Comparison of ENCODE assay signal across 8 cellular contexts in the genomic region with DNA sequence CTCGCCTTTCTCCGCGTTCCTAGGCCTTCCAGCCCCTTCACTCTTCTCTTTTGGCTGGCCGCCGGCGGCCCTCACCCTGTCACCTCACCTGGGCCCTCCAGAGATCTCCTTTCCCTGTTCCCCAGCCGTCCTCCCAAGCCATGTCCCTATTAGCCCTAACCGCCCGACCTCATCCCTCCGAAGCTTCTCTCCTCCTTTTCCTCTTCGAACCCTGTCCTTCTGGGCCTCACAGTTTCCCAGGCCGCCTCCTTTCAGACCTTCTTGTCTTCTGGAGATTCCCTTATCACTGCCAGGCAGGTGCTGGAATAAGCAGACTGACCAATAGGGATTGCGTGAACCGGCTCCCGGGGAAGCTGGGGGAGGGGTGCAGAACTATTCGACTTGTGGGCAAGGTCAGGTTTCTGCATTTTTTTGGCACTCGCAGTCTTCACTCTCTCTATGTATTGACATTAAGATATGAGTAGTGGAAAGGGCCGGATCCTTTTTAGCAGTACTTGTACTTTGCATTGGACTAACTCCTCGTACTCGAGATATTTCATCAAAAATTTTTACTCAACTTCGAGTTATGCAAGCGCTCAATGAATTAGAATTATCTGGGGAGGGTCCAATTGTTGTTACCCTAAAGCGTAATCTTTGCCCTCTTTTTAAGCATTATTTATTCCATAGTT. TPM values are rescaled to one million over a fixed set of nuclear protein-coding genes. Genes with fewer than 3 reads are reported as not detected.
DNase-seq lines count a peak whose midpoint lies in the region; TF ChIP-seq lines count a peak whose summit lies in the region.

No MANE protein-coding gene starts in this region.

- peaks cover 34% of the 10 kb centered on the region for H3K4me1 Mint-ChIP-seq in stimulated activated naive CD8-positive, alpha-beta T cell treated with anti-CD3 and anti-CD28 coated beads, Interleukin-15, Interleukin-2, amounts not matched to agents 100 ng/mL and 50 ng/mL, for 24 hours (ENCODE audit: low read depth)

- 1% methylated on average over 23 of the region's 23 CpGs for WGBS in liver

- H3K27me3 Mint-ChIP-seq in stimulated activated naive CD8-positive, alpha-beta T cell treated with anti-CD3 and anti-CD28 coated beads, Interleukin-15, Interleukin-2, amounts not matched to agents 100 ng/mL and 50 ng/mL, for 24 hours, result no peaks in the 10 kb centered on the region

- no peak for TF ChIP-seq CTCF in liver (IDR thresholded peaks at IDR 0.05; ENCODE audit: low read depth, low read length, missing input control)

- H3K9me3 ChIP-seq in Karpas-422 (ENCODE audit: low read length), result no peaks in the 10 kb centered on the region
- H3K9me3 ChIP-seq in liver (ENCODE audit: control insufficient read depth in 4 of 4, low read length in 3 of 4), result no peaks in the 10 kb centered on the region

- peak overlapping the region; percentile 90 for H3K27ac Mint-ChIP-seq in stimulated activated naive CD8-positive, alpha-beta T cell treated with anti-CD3 and anti-CD28 coated beads, Interleukin-15, Interleukin-2, amounts not matched to agents 100 ng/mL and 50 ng/mL, for 24 hours

- H3K4me3 ChIP-seq in Karpas-422 (ENCODE audit: low read length) (peak overlapping the region; percentile 100), liver (ENCODE audit: low read depth in 1 of 3, low read length in 3 of 3) (peak overlapping the region; percentile 66 to 95 (median 82))

- H3K27ac ChIP-seq in Karpas-422 (ENCODE audit: low read length) (peak overlapping the region; percentile 76), liver (ENCODE audit: low read depth in 1 of 2, low read length in 2 of 2) (peak overlapping the region; percentile 75 to 93)

- peak overlapping the region; percentile 84 for H3K4me2 ChIP-seq in Karpas-422 (ENCODE audit: low read depth, low read length, poor library complexity, severe bottlenecking)

- peak overlapping the region; percentile 69; the same call in 1 of the 2 replicates for H2AFZ ChIP-seq in Karpas-422 (ENCODE audit: low read length)

- H3K4me1 ChIP-seq in Karpas-422 (ENCODE audit: low read length) (peaks cover 16% of the 10 kb centered on the region), liver (ENCODE audit: control insufficient read depth in 4 of 4, insufficient read depth in 4 of 4, low read length in 3 of 4) (peaks cover 6 to 34% (median 23%) of the 10 kb centered on the region in 4 donors)

- H3K9ac ChIP-seq in Karpas-422 (ENCODE audit: low read length) (peak overlapping the region; percentile 98), liver (ENCODE audit: low read depth in 1 of 2, low read length in 2 of 2) (peak overlapping the region; percentile 84 to 87)

- TF ChIP-seq RAD21 in liver (IDR thresholded peaks at IDR 0.05), result no peak

- H3K9me2 ChIP-seq in Karpas-422 (replicated peaks; ENCODE audit: insufficient read depth, low read length), result no peaks in the 10 kb centered on the region

- peaks cover 4% of the 10 kb centered on the region for H3K36me3 Mint-ChIP-seq in stimulated activated naive CD8-positive, alpha-beta T cell treated with anti-CD3 and anti-CD28 coated beads, Interleukin-15, Interleukin-2, amounts not matched to agents 100 ng/mL and 50 ng/mL, for 24 hours (ENCODE audit: low read depth)

- DNase-seq in NCI-H345 (lab: John Stamatoyannopoulos, UW) (peak; percentile 30), NCI-H345 treated with DMSO at 0.1 percent for 48 hours (lab: John Stamatoyannopoulos, UW; ENCODE audit: unreplicated experiment) (no peak), Karpas-422 (peak; percentile 77), T1000 (lab: John Stamatoyannopoulos, UW) (peak; percentile 26), dermis blood vessel endothelial cell (peak; percentile 52), NCI-H446 treated with DMSO at 0.1 percent for 48 hours (lab: John Stamatoyannopoulos, UW) (no peak)

- H3K36me3 ChIP-seq in Karpas-422 (ENCODE audit: insufficient read depth, low read length), result peaks cover 4% of the 10 kb centered on the region
- no peaks in the 10 kb centered on the region for H3K36me3 ChIP-seq in liver (ENCODE audit: control insufficient read depth in 4 of 4, insufficient read depth in 3 of 4, low read depth in 1 of 4, low read length in 3 of 4)

- H3K79me2 ChIP-seq in Karpas-422 (ENCODE audit: low read length), result peaks cover 49% of the 10 kb centered on the region

- H3K27me3 ChIP-seq in Karpas-422 (ENCODE audit: low read length) (no peaks in the 10 kb centered on the region), liver (ENCODE audit: control insufficient read depth in 4 of 4, insufficient read depth in 4 of 4, low read length in 3 of 4) (no peaks in the 10 kb centered on the region)

- H4K20me1 ChIP-seq in Karpas-422 (ENCODE audit: insufficient read depth, low read depth, low read length), result no peaks in the 10 kb centered on the region

- H3K9me3 Mint-ChIP-seq in stimulated activated naive CD8-positive, alpha-beta T cell treated with anti-CD3 and anti-CD28 coated beads, Interleukin-15, Interleukin-2, amounts not matched to agents 100 ng/mL and 50 ng/mL, for 24 hours, result no peaks in the 10 kb centered on the region

- peak overlapping the region; percentile 97 for H3K4me3 Mint-ChIP-seq in stimulated activated naive CD8-positive, alpha-beta T cell treated with anti-CD3 and anti-CD28 coated beads, Interleukin-15, Interleukin-2, amounts not matched to agents 100 ng/mL and 50 ng/mL, for 24 hours

TF ChIP-seq in liver, 16 proteins besides CTCF, POLR2A, EP300 and RAD21:
- TF ChIP-seq RXRA (IDR thresholded peaks at IDR 0.05) (peak in 1 of 2 donors; percentile 23), HNF4A (conservative IDR thresholded peaks at IDR 0.05) (peak; percentile 41 to 60)
- TF ChIP-seq, protein P1, sequence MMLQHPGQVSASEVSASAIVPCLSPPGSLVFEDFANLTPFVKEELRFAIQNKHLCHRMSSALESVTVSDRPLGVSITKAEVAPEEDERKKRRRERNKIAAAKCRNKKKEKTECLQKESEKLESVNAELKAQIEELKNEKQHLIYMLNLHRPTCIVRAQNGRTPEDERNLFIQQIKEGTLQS (IDR thresholded peaks at IDR 0.05), result no peak
TF ChIP-seq in liver: peak in this region for 2.

RNA-seq across cellular contexts. Expression of a gene that starts 0.7 kb away (rescaled TPM):
- total RNA-seq in Karpas-422 (2014; rRNA removed; shearing (Covaris generic); ENCODE audit: low replicate concordance), result 36.9 and 87.5 TPM in 2 replicates
- 36.8 and 40.3 TPM in 2 replicates for total RNA-seq in dermis blood vessel endothelial cell
- total RNA-seq in liver, result 10 to 100 TPM; 20.2 to 43.4 TPM
- 10 to 100 TPM in 1 of 2 donors, 1 to 10 TPM in 1; 8.1 to 14.0 TPM for polyA plus RNA-seq in liver

Comparison
In these comparisons a context has a peak if more than half of its experiments do, and no peak if none do; other contexts are left out.
1. DNase-seq: peak in NCI-H345 (single experiment), Karpas-422 (single experiment), T1000 (single experiment) and dermis blood vessel endothelial cell (single experiment); none in NCI-H345 treated with DMSO at 0.1 percent for 48 hours (single experiment) and NCI-H446 treated with DMSO at 0.1 percent for 48 hours (single experiment).